Comparison of ENCODE assay signal across 17 cellular contexts in the genomic region with DNA sequence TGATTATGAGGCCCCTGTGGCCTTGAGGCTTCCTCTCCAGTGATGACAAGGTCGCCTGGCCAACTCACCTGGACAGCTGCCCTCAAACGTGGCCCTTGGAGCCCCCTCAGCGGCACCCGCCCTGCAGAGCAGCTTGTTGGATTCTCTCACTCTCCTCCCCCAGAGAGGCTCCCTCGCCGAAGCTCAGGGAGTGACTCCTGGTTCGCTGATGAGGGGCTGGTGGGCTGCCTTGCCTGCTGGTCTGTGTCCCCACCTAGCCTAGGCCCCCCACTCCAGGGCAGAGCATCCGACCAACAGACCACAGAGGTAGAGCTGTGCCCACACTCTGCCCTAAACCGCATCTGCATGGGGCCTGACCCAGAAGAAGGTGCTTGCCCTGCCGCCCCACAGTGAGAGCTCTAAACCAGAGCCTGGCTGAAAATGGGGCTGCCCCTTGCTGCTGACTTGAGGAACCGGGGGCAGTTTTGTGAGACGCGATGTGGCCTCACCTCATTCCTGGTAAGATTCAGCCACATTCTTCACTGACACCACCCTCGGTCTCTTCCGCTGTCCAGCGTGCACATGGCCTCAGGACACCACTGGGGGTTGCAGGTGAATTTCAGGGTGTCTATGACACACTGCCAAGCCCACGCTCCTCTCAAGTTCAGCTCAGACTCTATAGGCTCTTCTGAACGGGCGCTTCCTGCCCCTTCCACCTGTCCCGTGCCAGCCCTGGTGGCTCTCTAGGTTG.
DNase-seq lines count a peak whose midpoint lies in the region; ATAC-seq and TF ChIP-seq lines count a peak whose summit lies in the region.
"Had no signal": no experiment of that assay in that cellular context is flagged by ENCODE, and none has a peak within 500 bp of the region (broad histone marks: within the 10 kb centered on the region; RNA-seq: fewer than 3 reads in every experiment).

No MANE protein-coding gene starts in this region.

- ATAC-seq in GM19035 (IDR thresholded peaks at IDR 0.05; ENCODE audit: unreplicated experiment): peak; percentile 60
- ATAC-seq in activated B cell treated with CpG ODN at 0.5 μM for 24 hours (ENCODE audit: low read depth): peak; percentile 67
- ATAC-seq in stimulated activated naive B cell treated with anti-CD40 and anti-IgM and Interleukin-4, amounts not matched to agents 10 μg/mL and 1 μg/mL and 100 μg/mL, for 72 hours (replicated peaks): peak; percentile 88 to 89
- ATAC-seq in PC-3: no peak
- ATAC-seq: pancreas had no signal

- CTCF ChIA-PET in activated B cell treated with CpG ODN at 0.5 μM for 24 hours (lab: Charles Lee): interaction anchor here (1.2 to 1.5 kb wide), 2 partner anchors 133 to 135 kb away, joined by 3 to 7 read pairs; no protein-coding TSS in a partner anchor
- CTCF ChIA-PET in PC-3 (lab: Charles Lee): no interaction called here

- H4K20me1 ChIP-seq in H9 (ENCODE audit: control insufficient read depth, insufficient read depth, insufficient read length) (no peaks in the 10 kb centered on the region), PC-3 (ENCODE audit: low read length) (no peaks in the 10 kb centered on the region)

- H2BK12ac ChIP-seq in H9 (ENCODE audit: insufficient read length, low read depth, low read length): no peak overlapping the region

- peaks cover 21 to 35% of the 10 kb centered on the region in 2 experiments for H3K4me1 Mint-ChIP-seq in H9
- H3K4me1 Mint-ChIP-seq in activated B cell treated with CpG ODN at 0.5 μM for 24 hours: peaks cover 40% of the 10 kb centered on the region
- H3K4me1 Mint-ChIP-seq in stimulated activated naive B cell treated with anti-CD40 and anti-IgM and Interleukin-4, amounts not matched to agents 10 μg/mL and 1 μg/mL and 100 μg/mL, for 72 hours: peaks cover 18 to 35% of the 10 kb centered on the region in 2 donors

- no peak overlapping the region for H2AK5ac ChIP-seq in H9 (ENCODE audit: insufficient read length, low read length)

- no peak overlapping the region for H2BK120ac ChIP-seq in H9 (ENCODE audit: low read depth, low read length, poor library complexity, severe bottlenecking)

- H3K27me3 ChIP-seq in H9 (ENCODE audit: insufficient read depth, low read length): no peaks in the 10 kb centered on the region
- no peaks in the 10 kb centered on the region for H3K27me3 ChIP-seq in PC-3 (ENCODE audit: low read length)
- H3K27me3 ChIP-seq: dorsolateral prefrontal cortex, pancreas, spleen, tibial nerve had no signal

- H3K4me2 ChIP-seq in H9 (ENCODE audit: insufficient read depth, insufficient read length, low read length) (no peak overlapping the region), PC-3 (ENCODE audit: low read length) (no peak overlapping the region)
- H3K4me2 ChIP-seq: SK-N-SH had no signal

- no peaks in the 10 kb centered on the region for H3K79me2 ChIP-seq in H9 (ENCODE audit: insufficient read depth, low read length)
- H3K79me2 ChIP-seq in PC-3 (ENCODE audit: low read length): no peaks in the 10 kb centered on the region

- no TSS peak for BruUV-seq in PC-3 (replicated peaks; lab: Mats Ljungman, UMichigan)

- no peak overlapping the region for H3K56ac ChIP-seq in H9 (ENCODE audit: insufficient read length, low read depth, low read length)

- H3K9me3 Mint-ChIP-seq in H9: peaks cover 30 to 37% of the 10 kb centered on the region in 2 experiments
- H3K9me3 Mint-ChIP-seq in activated B cell treated with CpG ODN at 0.5 μM for 24 hours: peaks cover 18% of the 10 kb centered on the region
- peaks cover 14 to 15% of the 10 kb centered on the region in 2 donors for H3K9me3 Mint-ChIP-seq in stimulated activated naive B cell treated with anti-CD40 and anti-IgM and Interleukin-4, amounts not matched to agents 10 μg/mL and 1 μg/mL and 100 μg/mL, for 72 hours

- no peak overlapping the region for H2BK15ac ChIP-seq in H9 (ENCODE audit: low read depth, low read length)

- H3K9me3 ChIP-seq in H9 (ENCODE audit: control insufficient read depth, low read depth, low read length) (peaks cover 10% of the 10 kb centered on the region), PC-3 (ENCODE audit: low read length) (peaks cover 5% of the 10 kb centered on the region; the same call in 1 of the 2 replicates)
- H3K9me3 ChIP-seq: pancreas, SK-N-SH had no signal

- H2AFZ ChIP-seq in H9 (ENCODE audit: low read length) (no peak overlapping the region), PC-3 (ENCODE audit: low read length) (no peak overlapping the region)

- H3K36me3 ChIP-seq in PC-3 (ENCODE audit: low read depth, low read length): 0 out of 2 replicates have a peak, but pooled peaks cover 3% of the 10 kb centered on the region
- H3K36me3 ChIP-seq: pancreas, WERI-Rb-1 had no signal

- H3K27ac ChIP-seq in H9 (ENCODE audit: insufficient read length, low read depth, low read length) (no peak overlapping the region), PC-3 (ENCODE audit: low read length) (no peak overlapping the region)
- H3K27ac ChIP-seq: dorsolateral prefrontal cortex, pancreas, tibial nerve, WERI-Rb-1 had no signal

- no peak for TF ChIP-seq CTCF in H9 (conservative IDR thresholded peaks at IDR 0.05)
- TF ChIP-seq CTCF in activated B cell treated with CpG ODN at 0.5 μM for 24 hours (IDR thresholded peaks at IDR 0.05): no peak
- no peak for TF ChIP-seq CTCF in PC-3 (conservative IDR thresholded peaks at IDR 0.05; ENCODE audit: low read depth, low read length)

- H3K36me3 Mint-ChIP-seq in H9 (ENCODE audit: insufficient read depth in 1 of 3, low read depth in 3 of 3) (peaks cover 31 to 38% (median 33%) of the 10 kb centered on the region in 3 experiments), activated B cell treated with CpG ODN at 0.5 μM for 24 hours (ENCODE audit: low read depth) (peaks cover 14% of the 10 kb centered on the region)
- peaks cover 15 to 48% of the 10 kb centered on the region in 2 donors for H3K36me3 Mint-ChIP-seq in stimulated activated naive B cell treated with anti-CD40 and anti-IgM and Interleukin-4, amounts not matched to agents 10 μg/mL and 1 μg/mL and 100 μg/mL, for 72 hours

- no peaks in the 10 kb centered on the region for H3K23me2 ChIP-seq in H9 (ENCODE audit: insufficient read length, low read depth, low read length, poor library complexity, severe bottlenecking)

- H3K4me3 ChIP-seq in PC-3 (ENCODE audit: low read length): no peak overlapping the region
- H3K4me3 ChIP-seq: dorsolateral prefrontal cortex, pancreas, spleen, tibial nerve had no signal

- no peak overlapping the region for H4K5ac ChIP-seq in H9 (ENCODE audit: insufficient read length, low read depth, low read length)

- POLR2A ChIA-PET in activated B cell treated with CpG ODN at 0.5 μM for 24 hours (lab: Charles Lee): interaction anchor here (0.6 to 2.1 kb wide), 7 partner anchors 27 to 134 kb away, joined by 3 to 6 read pairs (median 3); no protein-coding TSS in a partner anchor
- POLR2A ChIA-PET in PC-3 (lab: Charles Lee; ENCODE audit: unreplicated experiment): no interaction called here

- no peak overlapping the region for H2BK5ac ChIP-seq in H9 (ENCODE audit: insufficient read length, low read length)

- H3K27me3 Mint-ChIP-seq in H9 (ENCODE audit: low read depth) (peaks cover 6% of the 10 kb centered on the region), activated B cell treated with CpG ODN at 0.5 μM for 24 hours (no peaks in the 10 kb centered on the region)
- H3K27me3 Mint-ChIP-seq in stimulated activated naive B cell treated with anti-CD40 and anti-IgM and Interleukin-4, amounts not matched to agents 10 μg/mL and 1 μg/mL and 100 μg/mL, for 72 hours: no peaks in the 10 kb centered on the region
- H3K27me3 Mint-ChIP-seq: activated T-cell treated with anti-CD3 and anti-CD28 coated beads, Interleukin-2, amount 50 U/mL, for 24 hours had no signal

- no peaks in the 10 kb centered on the region for H3K9me2 ChIP-seq in PC-3 (replicated peaks; ENCODE audit: low read length)
- H3K9me2 ChIP-seq: SK-N-SH had no signal

- no peak overlapping the region for H3K23ac ChIP-seq in H9 (ENCODE audit: insufficient read length, low read depth, low read length)

- intact Hi-C loops in activated B cell treated with CpG ODN at 0.5 μM for 24 hours (cut with micrococcal nuclease): loop anchor here (5.0 kb wide), 1 partner anchor 55 kb away; no protein-coding TSS in a partner anchor
- intact Hi-C loops in PC-3 (cut with micrococcal nuclease): no loop called here

- H3K27ac Mint-ChIP-seq in H9 (peak overlapping the region in 1 of 3 experiments; percentile 89; a peak in 2 of 7 replicates), activated B cell treated with CpG ODN at 0.5 μM for 24 hours (peak overlapping the region; percentile 57)
- H3K27ac Mint-ChIP-seq in stimulated activated naive B cell treated with anti-CD40 and anti-IgM and Interleukin-4, amounts not matched to agents 10 μg/mL and 1 μg/mL and 100 μg/mL, for 72 hours: peak overlapping the region; percentile 90
- H3K27ac Mint-ChIP-seq: activated T-cell treated with anti-CD3 and anti-CD28 coated beads, Interleukin-2, amount 50 U/mL, for 24 hours had no signal

- no peak overlapping the region for H4K91ac ChIP-seq in H9 (ENCODE audit: insufficient read length, low read depth, low read length)

- H3T11ph ChIP-seq in H9 (ENCODE audit: low read length): no peak overlapping the region

- H3K4me1 ChIP-seq in H9 (ENCODE audit: insufficient read depth, low read length) (peaks cover 7% of the 10 kb centered on the region; the same call in 1 of the 2 replicates), PC-3 (ENCODE audit: insufficient read depth, low read length) (no peaks in the 10 kb centered on the region)
- H3K4me1 ChIP-seq: pancreas, tibial nerve had no signal

- no peaks in the 10 kb centered on the region for H3K79me1 ChIP-seq in H9 (ENCODE audit: insufficient read depth, low read depth, low read length, poor library complexity, severe bottlenecking)

- H3K4me3 Mint-ChIP-seq in H9: no peak overlapping the region
- no peak overlapping the region for H3K4me3 Mint-ChIP-seq in activated B cell treated with CpG ODN at 0.5 μM for 24 hours
- peak overlapping the region; percentile 47 to 65 for H3K4me3 Mint-ChIP-seq in stimulated activated naive B cell treated with anti-CD40 and anti-IgM and Interleukin-4, amounts not matched to agents 10 μg/mL and 1 μg/mL and 100 μg/mL, for 72 hours
- H3K4me3 Mint-ChIP-seq: activated T-cell treated with anti-CD3 and anti-CD28 coated beads, Interleukin-2, amount 50 U/mL, for 24 hours had no signal

- peak overlapping the region; percentile 70; the same call in 1 of the 2 replicates for H3K14ac ChIP-seq in H9 (ENCODE audit: insufficient read depth, low read length)

- no CpG with 5 or more reads among the region's 20 CpGs for WGBS in H9 (ENCODE audit: extremely low coverage, insufficient read length, low lambda C conversion rate)

- no peak overlapping the region for H4K8ac ChIP-seq in H9 (replicated peaks; ENCODE audit: insufficient read length, low read depth, low read length)

- no peak overlapping the region for H2BK20ac ChIP-seq in H9 (ENCODE audit: low read depth, low read length, poor library complexity, severe bottlenecking)

- peak overlapping the region; percentile 5; the same call in 1 of the 2 replicates for H3K4ac ChIP-seq in H9 (ENCODE audit: low read depth, low read length)

- no peaks in the 10 kb centered on the region for H3F3A ChIP-seq in PC-3 (ENCODE audit: low read length, unreplicated experiment)

- H3K18ac ChIP-seq in H9 (ENCODE audit: insufficient read length, low read depth, low read length): no peak overlapping the region

- H3K9ac ChIP-seq in H9 (ENCODE audit: extremely low read depth, insufficient read length, low read length) (no peak overlapping the region), PC-3 (ENCODE audit: low read length) (no peak overlapping the region)
- H3K9ac ChIP-seq: SK-N-SH had no signal

- DNase-seq in H9: no peak
- DNase-seq in activated B cell treated with CpG ODN at 0.5 μM for 24 hours: no peak
- DNase-seq in stimulated activated naive B cell treated with anti-CD40 and anti-IgM and Interleukin-4, amounts not matched to agents 10 μg/mL and 1 μg/mL and 100 μg/mL, for 72 hours: peak; percentile 56
- DNase-seq in midbrain (lab: John Stamatoyannopoulos, UW): no peak
- DNase-seq in stimulated activated CD8-positive, alpha-beta memory T cell treated with anti-CD3 and anti-CD28 coated beads, Interleukin-4, amount 100 ng/mL, for 48 hours: no peak
- no peak for DNase-seq in NCI-H146 (lab: John Stamatoyannopoulos, UW)
- no peak for DNase-seq in PC-3
- DNase-seq: activated T-cell treated with anti-CD3 and anti-CD28 coated beads, Interleukin-2, amount 50 U/mL, for 24 hours; COR-L47; dorsolateral prefrontal cortex; mammary epithelial cell; pancreas; SK-N-SH; spleen; WERI-Rb-1 had no signal

Comparison
In these comparisons a context has a peak if more than half of its experiments do, and no peak if none do; other contexts are left out.
1. H3K4me3 Mint-ChIP-seq: peak in stimulated activated naive B cell treated with anti-CD40 and anti-IgM and Interleukin-4, amounts not matched to agents 10 μg/mL and 1 μg/mL and 100 μg/mL, for 72 hours (2 of 2); none in H9 (0 of 2) and activated B cell treated with CpG ODN at 0.5 μM for 24 hours (single experiment).